ENCODE assay signal across 16 cellular contexts in genomic region chr11:77580712-77581337, GRCh38. TPM values are rescaled to one million over a fixed set of nuclear protein-coding genes. Genes with fewer than 3 reads are reported as not detected.
DNase-seq lines count a peak whose midpoint lies in the region; ATAC-seq and TF ChIP-seq lines count a peak whose summit lies in the region.
"Had no signal": no experiment of that assay in that cellular context is flagged by ENCODE, and none has a peak within 500 bp of the region (broad histone marks: within the 10 kb centered on the region; RNA-seq: fewer than 3 reads in every experiment).

No MANE protein-coding gene starts in this region.

- no peak overlapping the region for H2BK15ac ChIP-seq in IMR-90 (ENCODE audit: low read depth, low read length)

- no TSS peak for BruUV-seq in IMR-90 (replicated peaks; lab: Mats Ljungman, UMichigan)

- CTCF ChIA-PET in IMR-90 (lab: Yijun Ruan, JAX), result interaction anchor here (0.6 kb wide), 1 partner anchor 11 kb away, joined by 6 read pairs; no protein-coding TSS in a partner anchor
- CTCF ChIA-PET in naive thymus-derived CD4-positive, alpha-beta T cell (lab: Charles Lee), result no interaction called here

- H3K14ac ChIP-seq in IMR-90 (replicated peaks; ENCODE audit: low read depth, low read length), result no peak overlapping the region
- no peak overlapping the region for H3K14ac ChIP-seq in trophoblast cell (ENCODE audit: low read length)

- TF ChIP-seq CTCF in IMR-90 (conservative IDR thresholded peaks at IDR 0.05; ENCODE audit: low read depth, low read length), result no peak
- no peak for TF ChIP-seq CTCF in spleen (IDR thresholded peaks at IDR 0.05 in 8 of 11, conservative IDR thresholded peaks at IDR 0.05 in 3 of 11)

- no peak for TF ChIP-seq RAD21 in IMR-90 (IDR thresholded peaks at IDR 0.05; ENCODE audit: low read length)

- H3K9ac ChIP-seq in IMR-90 (ENCODE audit: low read depth, low read length) (no peak overlapping the region), trophoblast cell (ENCODE audit: low read length) (no peak overlapping the region)

- H3K4me3 ChIP-seq in IMR-90 (ENCODE audit: insufficient read depth, low read depth, low read length) (no peak overlapping the region), trophoblast cell (ENCODE audit: low read depth, low read length) (no peak overlapping the region), spleen (no peak overlapping the region)
- no peak overlapping the region for H3K4me3 ChIP-seq in naive thymus-derived CD4-positive, alpha-beta T cell (ENCODE audit: low read length)

- H3K18ac ChIP-seq in IMR-90 (ENCODE audit: low read depth, low read length) (no peak overlapping the region), trophoblast cell (ENCODE audit: low read length) (no peak overlapping the region)

- no peaks in the 10 kb centered on the region for H3K4me1 Mint-ChIP-seq in naive thymus-derived CD4-positive, alpha-beta T cell

- no peaks in the 10 kb centered on the region for H3K79me2 ChIP-seq in trophoblast cell (ENCODE audit: control insufficient read depth, insufficient read depth, low read length, poor library complexity)

- TF ChIP-seq POLR2A in IMR-90 (IDR thresholded peaks at IDR 0.05; ENCODE audit: low read depth, low read length) (no peak), spleen (IDR thresholded peaks at IDR 0.05) (no peak)

- DNase-seq in NCI-H748 (lab: John Stamatoyannopoulos, UW; ENCODE audit: unreplicated experiment) (peak; percentile 34), NCI-H748 treated with DMSO at 0.1 percent for 48 hours (lab: John Stamatoyannopoulos, UW) (no peak), IMR-90 (peak; percentile 21), RPMI7951 (ENCODE audit: low read depth) (peak; percentile 60), kidney tubule cell (ENCODE audit: low spot score) (peak; percentile 15), trophoblast cell (no peak), spleen (no peak)
- DNase-seq in naive thymus-derived CD4-positive, alpha-beta T cell, result no peak
- DNase-seq: activated CD8-positive, alpha-beta memory T cell treated with anti-CD3 and anti-CD28 coated beads for 24 hours; activated naive CD4-positive, alpha-beta T cell; AML-193; caudate nucleus; GDM1; head of caudate nucleus; kidney glomerular epithelial cell; stimulated activated naive CD4-positive, alpha-beta T cell had no signal

- H3K36me3 ChIP-seq in IMR-90 (ENCODE audit: control insufficient read depth, insufficient read depth, low read length), result no peaks in the 10 kb centered on the region
- no peaks in the 10 kb centered on the region for H3K36me3 ChIP-seq in trophoblast cell (ENCODE audit: control insufficient read depth in 1 of 2, insufficient read depth in 2 of 2, low read length in 2 of 2)
- no peaks in the 10 kb centered on the region for H3K36me3 ChIP-seq in spleen
- no peaks in the 10 kb centered on the region for H3K36me3 ChIP-seq in naive thymus-derived CD4-positive, alpha-beta T cell (ENCODE audit: control insufficient read depth in 2 of 3, insufficient read depth in 3 of 3, low read length in 3 of 3)

- H3K4me1 ChIP-seq in IMR-90 (ENCODE audit: control insufficient read depth, insufficient read depth, low read length), result no peaks in the 10 kb centered on the region
- H3K4me1 ChIP-seq in trophoblast cell (ENCODE audit: control insufficient read depth in 1 of 2, insufficient read depth in 2 of 2, low read length in 2 of 2), result no peaks in the 10 kb centered on the region
- H3K4me1 ChIP-seq in spleen, result no peaks in the 10 kb centered on the region
- no peaks in the 10 kb centered on the region for H3K4me1 ChIP-seq in naive thymus-derived CD4-positive, alpha-beta T cell (ENCODE audit: control insufficient read depth in 2 of 2, insufficient read depth in 2 of 2, low read length in 2 of 2)

- H2BK120ac ChIP-seq in IMR-90 (ENCODE audit: low read depth, low read length), result no peak overlapping the region
- no peak overlapping the region for H2BK120ac ChIP-seq in trophoblast cell (ENCODE audit: insufficient read depth, low read length, poor library complexity)

- H3K56ac ChIP-seq in IMR-90 (ENCODE audit: extremely low read depth, insufficient read depth, low read length), result no peak overlapping the region

- no peak overlapping the region for H2AK9ac ChIP-seq in IMR-90 (replicated peaks; ENCODE audit: low read depth, low read length, poor library complexity)

- no peak overlapping the region for H3K27ac Mint-ChIP-seq in naive thymus-derived CD4-positive, alpha-beta T cell

- no peaks in the 10 kb centered on the region for H4K20me1 ChIP-seq in IMR-90 (ENCODE audit: insufficient read depth, low read length)

- no peak overlapping the region for H3K4me3 Mint-ChIP-seq in naive thymus-derived CD4-positive, alpha-beta T cell

- H3K4ac ChIP-seq in IMR-90 (ENCODE audit: low read depth, low read length), result no peak overlapping the region
- no peak overlapping the region for H3K4ac ChIP-seq in trophoblast cell (ENCODE audit: low read depth, low read length)

- H2BK5ac ChIP-seq in IMR-90 (ENCODE audit: low read depth, low read length, poor library complexity, severe bottlenecking) (no peak overlapping the region), trophoblast cell (ENCODE audit: low read depth, low read length, poor library complexity) (no peak overlapping the region)

- in situ Hi-C loops in IMR-90 (cut with MboI; ENCODE audit: low sequenced_read_pairs), result no loop called here

- no peak overlapping the region for H3K27ac ChIP-seq in IMR-90 (ENCODE audit: insufficient read depth, low read length)
- no peak overlapping the region for H3K27ac ChIP-seq in trophoblast cell (ENCODE audit: low read depth, low read length)
- H3K27ac ChIP-seq in spleen, result no peak overlapping the region
- no peak overlapping the region for H3K27ac ChIP-seq in naive thymus-derived CD4-positive, alpha-beta T cell (ENCODE audit: low read depth, low read length)

- H3K27me3 ChIP-seq in IMR-90 (ENCODE audit: control insufficient read depth, insufficient read depth, low read length) (no peaks in the 10 kb centered on the region), trophoblast cell (ENCODE audit: insufficient read depth, low read length) (no peaks in the 10 kb centered on the region), spleen (replicated peaks in 1 of 7) (no peaks in the 10 kb centered on the region)
- H3K27me3 ChIP-seq in naive thymus-derived CD4-positive, alpha-beta T cell (ENCODE audit: control insufficient read depth in 2 of 2, insufficient read depth in 2 of 2, low read length in 2 of 2), result no peaks in the 10 kb centered on the region

- peaks cover 0 to 28% (median 10%) of the 10 kb centered on the region in 11 donors for H3K9me3 Mint-ChIP-seq in naive thymus-derived CD4-positive, alpha-beta T cell

- H3K4me2 ChIP-seq in IMR-90 (ENCODE audit: low read depth, low read length) (no peak overlapping the region), trophoblast cell (ENCODE audit: low read length) (no peak overlapping the region)

- H4K91ac ChIP-seq in IMR-90 (ENCODE audit: insufficient read depth, low read depth, low read length), result no peak overlapping the region
- no peak overlapping the region for H4K91ac ChIP-seq in trophoblast cell (ENCODE audit: low read depth, low read length)

- H2AFZ ChIP-seq in IMR-90 (replicated peaks; ENCODE audit: low read length, poor library complexity) (no peak overlapping the region), trophoblast cell (ENCODE audit: insufficient read depth, low read length, poor library complexity) (no peak overlapping the region)

- dilution Hi-C loops in IMR-90 (cut with HindIII; ENCODE audit: low sequenced_read_pairs, unreplicated experiment), result no loop called here

- H4K12ac ChIP-seq in trophoblast cell (ENCODE audit: low read depth, low read length), result no peak overlapping the region

- H4K8ac ChIP-seq in IMR-90 (ENCODE audit: low read depth in 2 of 2, low read length in 2 of 2), result no peak overlapping the region
- no peak overlapping the region for H4K8ac ChIP-seq in trophoblast cell (ENCODE audit: low read depth, low read length)

- no peaks in the 10 kb centered on the region for H3K79me1 ChIP-seq in IMR-90 (ENCODE audit: low read depth in 1 of 2, low read length in 2 of 2)
- H3K79me1 ChIP-seq in trophoblast cell (ENCODE audit: low read length), result no peaks in the 10 kb centered on the region

- WGBS in IMR-90 (ENCODE audit: extremely low coverage in 2 of 2, insufficient read length in 1 of 2), 2 experiments, result no CpG with 5 or more reads among the region's 5 CpGs
- no CpG with 5 or more reads among the region's 5 CpGs for WGBS in trophoblast cell (ENCODE audit: extremely low coverage, insufficient coverage, insufficient read length)
- WGBS in spleen, 5 donors, result 81 to 92% (median 85%) methylated on average over 5 of the region's 5 CpGs

- POLR2A ChIA-PET in IMR-90 (lab: Charles Lee; ENCODE audit: unreplicated experiment), result interaction anchor here (0.7 kb wide), 1 partner anchor 9 kb away, joined by 3 read pairs; no protein-coding TSS in a partner anchor
- POLR2A ChIA-PET in naive thymus-derived CD4-positive, alpha-beta T cell (lab: Charles Lee), result interaction anchor here (0.6 kb wide), 1 partner anchor 346 kb away, joined by 4 read pairs; no protein-coding TSS in a partner anchor

- intact Hi-C loops in IMR-90 (cut with micrococcal nuclease), result no loop called here
- intact Hi-C loops in spleen (cut with DNase I; ENCODE audit: low total_unique reads), result no loop called here
- intact Hi-C loops in naive thymus-derived CD4-positive, alpha-beta T cell (cut with micrococcal nuclease), result no loop called here

- no peaks in the 10 kb centered on the region for H3K9me1 ChIP-seq in IMR-90 (ENCODE audit: insufficient read depth, low read length)

- peaks cover 0 to 9% (median 8%) of the 10 kb centered on the region in 5 donors for H3K27me3 Mint-ChIP-seq in naive thymus-derived CD4-positive, alpha-beta T cell

- H3K9me3 ChIP-seq in IMR-90 (ENCODE audit: control insufficient read depth, insufficient read depth, low read length) (peaks cover 9% of the 10 kb centered on the region), trophoblast cell (ENCODE audit: insufficient read depth, low read depth, low read length) (peaks cover 8% of the 10 kb centered on the region), spleen (peaks cover 0 to 43% (median 37%) of the 10 kb centered on the region in 8 donors)
- H3K9me3 ChIP-seq in naive thymus-derived CD4-positive, alpha-beta T cell (ENCODE audit: control insufficient read depth in 2 of 3, low read length in 3 of 3), result peaks cover 0 to 7% (median 0%) of the 10 kb centered on the region in 3 experiments

- ATAC-seq in IMR-90 (ENCODE audit: low read depth), result no peak
- ATAC-seq in naive thymus-derived CD4-positive, alpha-beta T cell, result no peak

- H2BK20ac ChIP-seq in IMR-90 (ENCODE audit: low read depth, low read length), result no peak overlapping the region

- H3K36me3 Mint-ChIP-seq in naive thymus-derived CD4-positive, alpha-beta T cell, result peaks cover 0 to 13% (median 5%) of the 10 kb centered on the region in 5 donors

- no peak overlapping the region for H4K5ac ChIP-seq in IMR-90 (ENCODE audit: low read depth, low read length)

- H2BK12ac ChIP-seq in trophoblast cell (ENCODE audit: low read length), result no peak overlapping the region

- H3K23ac ChIP-seq in IMR-90 (ENCODE audit: low read depth, low read length), result no peak overlapping the region
- H3K23ac ChIP-seq in trophoblast cell (ENCODE audit: low read length), result no peak overlapping the region

- H2AK5ac ChIP-seq in IMR-90 (ENCODE audit: low read depth, low read length) (no peak overlapping the region), trophoblast cell (ENCODE audit: low read length) (no peak overlapping the region)

RNA-seq across cellular contexts. Expression of gene AQP11, which starts 8.9 kb away (rescaled TPM):
- total RNA-seq in IMR-90 (2012; rRNA removed), result 1.1 and 1.4 TPM in 2 replicates
- polyA plus RNA-seq in IMR-90 (2012; rRNA removed), result 1.1 and 1.5 TPM in 2 replicates
- 0.86 and 2.2 TPM in 2 replicates for polyA plus RNA-seq in IMR-90 (2012; cell fraction: cytosol; rRNA removed)
- 1.0 and 3.2 TPM in 2 replicates for polyA plus RNA-seq in IMR-90 (2012; cell fraction: nucleus; rRNA removed; ENCODE audit: low replicate concordance)
- total RNA-seq in RPMI7951 (2014; rRNA removed; shearing (Covaris generic)), result 1.6 and 2.8 TPM in 2 replicates
- polyA plus RNA-seq in trophoblast cell (2013), result 3.9 and 4.0 TPM in 2 replicates
- under 1 TPM; 0.21 to 0.74 (median 0.33) TPM for total RNA-seq in spleen
- polyA plus RNA-seq in spleen, result under 1 TPM; 0.11 to 0.19 (median 0.17) TPM
- total RNA-seq in naive thymus-derived CD4-positive, alpha-beta T cell, result 1 to 10 TPM in 1 of 5 experiments, under 1 TPM in 3, not detected in 1; 0.27 to 1.1 (median 0.58) TPM
- under 1 TPM; 0.84 TPM for polyA plus RNA-seq in naive thymus-derived CD4-positive, alpha-beta T cell

RNA-seq across cellular contexts. Expression of gene CLNS1A, which starts 56.8 kb away (rescaled TPM):
- total RNA-seq in IMR-90 (2012; rRNA removed), result 66.7 and 188 TPM in 2 replicates
- 88.0 and 97.0 TPM in 2 replicates for polyA plus RNA-seq in IMR-90 (2012; rRNA removed)
- 16.0 and 24.9 TPM in 2 replicates for polyA plus RNA-seq in IMR-90 (2012; cell fraction: cytosol; rRNA removed)
- polyA plus RNA-seq in IMR-90 (2012; cell fraction: nucleus; rRNA removed; ENCODE audit: low replicate concordance), result 9.7 and 42.8 TPM in 2 replicates
- total RNA-seq in RPMI7951 (2014; rRNA removed; shearing (Covaris generic)), result 192 and 195 TPM in 2 replicates
- polyA plus RNA-seq in trophoblast cell (2013), result 39.1 and 39.6 TPM in 2 replicates
- total RNA-seq in spleen, result 10 to 100 TPM; 66.2 to 94.4 (median 81.3) TPM
- 100 to 1,000 TPM in 2 of 3 donors, 10 to 100 TPM in 1; 74.0 to 111 (median 107) TPM for polyA plus RNA-seq in spleen
- total RNA-seq in naive thymus-derived CD4-positive, alpha-beta T cell, result 100 to 1,000 TPM in 4 of 5 experiments, 10 to 100 TPM in 1; 82.2 to 149 (median 113) TPM
- polyA plus RNA-seq in naive thymus-derived CD4-positive, alpha-beta T cell, result 100 to 1,000 TPM; 139 to 145 TPM

Comparison
In these comparisons a context has a peak if more than half of its experiments do, and no peak if none do; other contexts are left out.
1. DNase-seq: peak in NCI-H748 (single experiment), IMR-90 (single experiment), RPMI7951 (single experiment) and kidney tubule cell (single experiment); none in NCI-H748 treated with DMSO at 0.1 percent for 48 hours (single experiment), trophoblast cell (0 of 2), spleen (single experiment) and naive thymus-derived CD4-positive, alpha-beta T cell (0 of 9).